In the genomic region with DNA sequence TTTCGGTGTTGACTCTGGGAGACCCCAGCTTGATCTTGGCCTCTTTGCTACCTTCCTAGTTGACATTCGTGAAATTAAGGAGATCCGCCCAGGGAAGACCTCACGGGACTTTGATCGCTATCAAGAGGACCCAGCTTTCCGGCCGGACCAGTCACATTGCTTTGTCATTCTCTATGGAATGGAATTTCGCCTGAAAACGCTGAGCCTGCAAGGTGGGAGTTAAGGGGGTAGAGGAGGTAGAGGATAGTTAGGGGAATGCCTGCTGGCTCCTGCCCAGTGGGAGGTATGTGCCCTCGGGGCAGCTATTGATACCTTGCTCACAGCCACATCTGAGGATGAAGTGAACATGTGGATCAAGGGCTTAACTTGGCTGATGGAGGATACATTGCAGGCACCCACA, we compare ENCODE assay signal across 19 cellular contexts. TPM values are rescaled to one million over a fixed set of nuclear protein-coding genes. Genes with fewer than 3 reads are reported as not detected.
DNase-seq lines count a peak whose midpoint lies in the region; ATAC-seq, FAIRE-seq and TF ChIP-seq lines count a peak whose summit lies in the region.
"Had no signal": no experiment of that assay in that cellular context is flagged by ENCODE, and none has a peak within 500 bp of the region (broad histone marks: within the 10 kb centered on the region; RNA-seq: fewer than 3 reads in every experiment).

No MANE protein-coding gene starts in this region.

- peak overlapping the region; percentile 88 for H3K4me3 Mint-ChIP-seq in T-helper 2 cell treated with Interferon-gamma antibody and Interleukin-4, amounts not matched to agents 5 μg/mL and 100 μg/mL, for 36 hours
- no peak overlapping the region; a peak in 1 of 5 replicates for H3K4me3 Mint-ChIP-seq in H9

- no peak for DNase-seq in T-helper 2 cell treated with Interferon-gamma antibody and Interleukin-4, amounts not matched to agents 5 μg/mL and 100 μg/mL, for 36 hours (ENCODE audit: low spot score)
- DNase-seq in T-helper 2 cell (no peak), H9 (no peak), K562 (ENCODE audit: extremely low read depth in 1 of 4, low spot score in 3 of 4) (peak in 2 of 4 experiments; percentile 23 to 28), hippocampal formation (lab: John Stamatoyannopoulos, UW) (no peak)
- DNase-seq: 8988T; amygdala; C1 segment of cervical spinal cord; colonic mucosa; kidney; NCI-H1092 treated with DMSO at 0.1 percent for 48 hours; NCI-H2171; NK-92 treated with Interleukin-12 subunit alpha and Interleukin-12 subunit beta, amount 100 ng/mL, for 24 hours; posterior cingulate gyrus had no signal

- no peak overlapping the region for H3K23ac ChIP-seq in H9 (ENCODE audit: insufficient read length, low read depth, low read length)

- H3K9me3 ChIP-seq in H9 (ENCODE audit: control insufficient read depth, low read depth, low read length) (no peaks in the 10 kb centered on the region), K562 (replicated peaks; ENCODE audit: control insufficient read depth, insufficient read depth, low read depth, low read length) (no peaks in the 10 kb centered on the region), parathyroid adenoma (ENCODE audit: control insufficient read depth, low read length) (no peaks in the 10 kb centered on the region)
- H3K9me3 ChIP-seq: colonic mucosa, esophagus muscularis mucosa had no signal

- no peak for TF ChIP-seq RAD21 in K562 (CRISPR knock-in tag; conservative IDR thresholded peaks at IDR 0.05 in 1 of 2, IDR thresholded peaks at IDR 0.05 in 1 of 2)

- peaks cover 70% of the 10 kb centered on the region for H3K4me1 Mint-ChIP-seq in T-helper 2 cell treated with Interferon-gamma antibody and Interleukin-4, amounts not matched to agents 5 μg/mL and 100 μg/mL, for 36 hours (ENCODE audit: low read depth)
- peaks cover 32 to 38% of the 10 kb centered on the region in 2 experiments for H3K4me1 Mint-ChIP-seq in H9

- WGBS in H9 (ENCODE audit: extremely low coverage, insufficient read length, low lambda C conversion rate) = no CpG with 5 or more reads among the region's 10 CpGs
- WGBS in K562 (ENCODE audit: insufficient coverage, low coverage, missing lambda C conversion rate) = 46% methylated on average over 10 of the region's 10 CpGs

- no peak overlapping the region for H3K4ac ChIP-seq in H9 (ENCODE audit: low read depth, low read length)

- H3K9ac ChIP-seq in H9 (ENCODE audit: extremely low read depth, insufficient read length, low read length) = no peak overlapping the region
- no peak overlapping the region for H3K9ac ChIP-seq in K562 (ENCODE audit: insufficient read depth in 1 of 2, low read depth in 2 of 2, low read length in 2 of 2)
- H3K9ac ChIP-seq in parathyroid adenoma = no peak overlapping the region

- H2BK12ac ChIP-seq in H9 (ENCODE audit: insufficient read length, low read depth, low read length) = no peak overlapping the region

- H3K56ac ChIP-seq in H9 (ENCODE audit: insufficient read length, low read depth, low read length) = no peak overlapping the region

- H3K9me1 ChIP-seq in K562 (ENCODE audit: control insufficient read depth, insufficient read depth, low read length) = peaks cover 13% of the 10 kb centered on the region

- H3K79me1 ChIP-seq in H9 (ENCODE audit: insufficient read depth, low read depth, low read length, poor library complexity, severe bottlenecking) = peaks cover 11% of the 10 kb centered on the region

- ATAC-seq in K562 = no peak
- no peak for ATAC-seq in GM18520 (IDR thresholded peaks at IDR 0.05; ENCODE audit: unreplicated experiment)
- no peak for ATAC-seq in GM21825 (IDR thresholded peaks at IDR 0.05; ENCODE audit: unreplicated experiment)

- H3K27ac ChIP-seq in H9 (ENCODE audit: insufficient read length, low read depth, low read length) (no peak overlapping the region), K562 (ENCODE audit: extremely low read depth, low read depth, low read length) (no peak overlapping the region), parathyroid adenoma (peak overlapping the region; percentile 39)
- H3K27ac ChIP-seq: colonic mucosa, esophagus muscularis mucosa had no signal

- no peak overlapping the region for H2AFZ ChIP-seq in H9 (ENCODE audit: low read length)
- H2AFZ ChIP-seq in K562 (ENCODE audit: low read depth, low read length) = no peak overlapping the region
- no peak overlapping the region for H2AFZ ChIP-seq in parathyroid adenoma

- H3K27me3 ChIP-seq in H9 (ENCODE audit: insufficient read depth, low read length) (no peaks in the 10 kb centered on the region), K562 (ENCODE audit: control insufficient read depth in 2 of 2, insufficient read depth in 2 of 2, low read length in 2 of 2) (no peaks in the 10 kb centered on the region), parathyroid adenoma (ENCODE audit: control insufficient read depth, insufficient read depth, low read length) (no peaks in the 10 kb centered on the region)
- H3K27me3 ChIP-seq: colonic mucosa, esophagus muscularis mucosa had no signal

- CTCF ChIA-PET in K562 (lab: Yijun Ruan, JAX; ENCODE audit: low intra/inter-chr PET ratio) = no interaction called here

- H3K9me3 Mint-ChIP-seq in T-helper 2 cell treated with Interferon-gamma antibody and Interleukin-4, amounts not matched to agents 5 μg/mL and 100 μg/mL, for 36 hours = no peaks in the 10 kb centered on the region
- no peaks in the 10 kb centered on the region for H3K9me3 Mint-ChIP-seq in H9

- H4K20me1 ChIP-seq in H9 (ENCODE audit: control insufficient read depth, insufficient read depth, insufficient read length) = peaks cover 2% of the 10 kb centered on the region
- H4K20me1 ChIP-seq in K562 (replicated peaks; ENCODE audit: control insufficient read depth, insufficient read depth, low read length) = peaks cover 45% of the 10 kb centered on the region

- POLR2A ChIA-PET in K562 (lab: Yijun Ruan, JAX) = interaction anchor here (0.9 to 2.4 kb wide), 3 partner anchors 9 to 16 kb away, joined by 4 to 15 read pairs (median 7); no protein-coding TSS in a partner anchor

- FAIRE-seq in K562 (lab: Jason Lieb, UNC) = no peak
- FAIRE-seq: GM12891, kidney had no signal

- BruUV-seq in K562 (replicated peaks; lab: Mats Ljungman, UMichigan) = no TSS peak

- H3K36me3 ChIP-seq in K562 (ENCODE audit: control insufficient read depth, insufficient read depth, low read length) (peaks cover 37% of the 10 kb centered on the region; the same call in 2 of the 3 replicates), parathyroid adenoma (ENCODE audit: control insufficient read depth, insufficient read depth, low read length) (no peaks in the 10 kb centered on the region)

- no peak overlapping the region for H2BK120ac ChIP-seq in H9 (ENCODE audit: low read depth, low read length, poor library complexity, severe bottlenecking)

- peak overlapping the region; percentile 81 for H3K27ac Mint-ChIP-seq in T-helper 2 cell treated with Interferon-gamma antibody and Interleukin-4, amounts not matched to agents 5 μg/mL and 100 μg/mL, for 36 hours
- peak overlapping the region; percentile 12 to 94 (median 21); a peak in 4 of 7 replicates for H3K27ac Mint-ChIP-seq in H9

- TF ChIP-seq CTCF in H9 (conservative IDR thresholded peaks at IDR 0.05) (no peak), K562 (IDR thresholded peaks at IDR 0.05 in 2 of 3, conservative IDR thresholded peaks at IDR 0.05 in 1 of 3; ENCODE audit: insufficient read depth in 2 of 3, low read depth in 1 of 3, low read length in 3 of 3) (no peak), parathyroid adenoma (IDR thresholded peaks at IDR 0.05) (no peak)

- intact Hi-C loops in K562 (cut with micrococcal nuclease) = no loop called here

- in situ Hi-C loops in K562 (cut with MboI) = no loop called here

- peaks cover 24% of the 10 kb centered on the region; the same call in 1 of the 2 replicates for H3K79me2 ChIP-seq in H9 (ENCODE audit: insufficient read depth, low read length)
- H3K79me2 ChIP-seq in K562 (ENCODE audit: control insufficient read depth, insufficient read depth, low read length) = peaks cover 2% of the 10 kb centered on the region; the same call in 2 of the 3 replicates
- H3K79me2 ChIP-seq in parathyroid adenoma = peaks cover 29% of the 10 kb centered on the region

- H4K5ac ChIP-seq in H9 (ENCODE audit: insufficient read length, low read depth, low read length) = no peak overlapping the region

- TF ChIP-seq EP300 in K562 (IDR thresholded peaks at IDR 0.05; ENCODE audit: low read length) = no peak

- no peak overlapping the region for H2BK15ac ChIP-seq in H9 (ENCODE audit: low read depth, low read length)

- no peak overlapping the region for H3T11ph ChIP-seq in H9 (ENCODE audit: low read length)

- H3K4me2 ChIP-seq in H9 (ENCODE audit: insufficient read depth, insufficient read length, low read length) = no peak overlapping the region
- H3K4me2 ChIP-seq in K562 (ENCODE audit: insufficient read depth, low read length) = peak overlapping the region; percentile 32; the same call in 1 of the 2 replicates
- peak overlapping the region; percentile 45 for H3K4me2 ChIP-seq in parathyroid adenoma (ENCODE audit: low read length)

- H3K4me3 ChIP-seq in K562 (no peak overlapping the region), parathyroid adenoma (ENCODE audit: low read depth, low read length) (no peak overlapping the region)
- H3K4me3 ChIP-seq: colonic mucosa, esophagus muscularis mucosa had no signal

- H3K4me1 ChIP-seq in H9 (ENCODE audit: insufficient read depth, low read length) = peaks cover 2% of the 10 kb centered on the region; the same call in 1 of the 2 replicates
- peaks cover 0 to 11% of the 10 kb centered on the region in 2 experiments; a peak in 3 of 5 replicates for H3K4me1 ChIP-seq in K562 (replicated peaks in 1 of 2; ENCODE audit: control insufficient read depth in 2 of 2, insufficient read depth in 2 of 2, low read length in 2 of 2)
- peaks cover 36% of the 10 kb centered on the region for H3K4me1 ChIP-seq in parathyroid adenoma
- H3K4me1 ChIP-seq: colonic mucosa had no signal

- H4K8ac ChIP-seq in H9 (replicated peaks; ENCODE audit: insufficient read length, low read depth, low read length) = no peak overlapping the region

- H2AK5ac ChIP-seq in H9 (ENCODE audit: insufficient read length, low read length) = no peak overlapping the region

- H2BK20ac ChIP-seq in H9 (ENCODE audit: low read depth, low read length, poor library complexity, severe bottlenecking) = no peak overlapping the region

- no peak overlapping the region for H4K91ac ChIP-seq in H9 (ENCODE audit: insufficient read length, low read depth, low read length)

- no peak for TF ChIP-seq POLR2A in K562 (conservative IDR thresholded peaks at IDR 0.05)

- H3K27me3 Mint-ChIP-seq in T-helper 2 cell treated with Interferon-gamma antibody and Interleukin-4, amounts not matched to agents 5 μg/mL and 100 μg/mL, for 36 hours (ENCODE audit: low read depth) = no peaks in the 10 kb centered on the region
- H3K27me3 Mint-ChIP-seq in H9 (ENCODE audit: low read depth) = no peaks in the 10 kb centered on the region

- no peak overlapping the region for H3K14ac ChIP-seq in H9 (ENCODE audit: insufficient read depth, low read length)

- H3K36me3 Mint-ChIP-seq in T-helper 2 cell treated with Interferon-gamma antibody and Interleukin-4, amounts not matched to agents 5 μg/mL and 100 μg/mL, for 36 hours (ENCODE audit: low read depth) = peaks cover 77% of the 10 kb centered on the region
- H3K36me3 Mint-ChIP-seq in H9 (ENCODE audit: insufficient read depth in 1 of 3, low read depth in 3 of 3) = peaks cover 40 to 47% (median 46%) of the 10 kb centered on the region in 3 experiments

- no peak overlapping the region for H3K18ac ChIP-seq in H9 (ENCODE audit: insufficient read length, low read depth, low read length)

- H2BK5ac ChIP-seq in H9 (ENCODE audit: insufficient read length, low read length) = no peak overlapping the region

- H3K23me2 ChIP-seq in H9 (ENCODE audit: insufficient read length, low read depth, low read length, poor library complexity, severe bottlenecking) = no peaks in the 10 kb centered on the region

RNA-seq across cellular contexts. Expression of gene PLCG1, which starts 22.2 kb away (rescaled TPM):
- total RNA-seq in H9 (2021) (161 and 171 TPM in 2 replicates), K562 (2014; rRNA removed) (34.8 and 38.7 TPM in 2 replicates), K562 (2014; rRNA removed; fragmentation: Illumina TruSeq; extraction: Trizol) (15.2 and 23.7 TPM in 2 replicates), K562 (2015; rRNA removed; fragmentation: Illumina TruSeq; extraction: Trizol) (32.5 and 33.3 TPM in 2 replicates), K562 (2021) (48.2 and 67.0 TPM in 2 replicates)
- total RNA-seq in K562 (2011; cell fraction: chromatin; rRNA removed; ENCODE audit: low replicate concordance) = 213 and 380 TPM in 2 replicates
- total RNA-seq in K562 (2011; cell fraction: nucleolus; rRNA removed) = 184 and 191 TPM in 2 replicates
- 147 and 176 TPM in 2 replicates for total RNA-seq in K562 (2011; cell fraction: nucleoplasm; rRNA removed)
- polyA plus RNA-seq in K562 (2011; rRNA removed) (34.9 and 50.1 TPM in 2 replicates), K562 (2014; fragmentation: Illumina TruSeq; extraction: Trizol) (44.1 and 44.6 TPM in 2 replicates), K562 (2014; fragmentation: Nextera tagmentation; extraction: Ambion mirVana) (1 to 10 TPM; 1.7 to 2.2 TPM), K562 (2014; rRNA removed) (41.4 and 52.9 TPM in 2 replicates)
- polyA plus RNA-seq in K562 (2011; cell fraction: cytosol; rRNA removed) = 29.1 and 35.8 TPM in 2 replicates
- polyA plus RNA-seq in K562 (2011; cell fraction: nucleus; rRNA removed) = 231 and 271 TPM in 2 replicates
- polyA plus RNA-seq in K562 (2012) = 31.2 and 36.7 TPM in 2 replicates
- 32.4 and 38.5 TPM in 2 replicates for polyA minus RNA-seq in K562 (2011; rRNA and poly(A)+ RNA removed)
- 38.3 and 50.8 TPM in 2 replicates for polyA minus RNA-seq in K562 (2011; cell fraction: cytosol; rRNA and poly(A)+ RNA removed)
- 61.9 and 82.2 TPM in 2 replicates for polyA minus RNA-seq in K562 (2011; cell fraction: nucleus; rRNA and poly(A)+ RNA removed)
